ENCODE assay signal across 1 cellular context in the genomic region with DNA sequence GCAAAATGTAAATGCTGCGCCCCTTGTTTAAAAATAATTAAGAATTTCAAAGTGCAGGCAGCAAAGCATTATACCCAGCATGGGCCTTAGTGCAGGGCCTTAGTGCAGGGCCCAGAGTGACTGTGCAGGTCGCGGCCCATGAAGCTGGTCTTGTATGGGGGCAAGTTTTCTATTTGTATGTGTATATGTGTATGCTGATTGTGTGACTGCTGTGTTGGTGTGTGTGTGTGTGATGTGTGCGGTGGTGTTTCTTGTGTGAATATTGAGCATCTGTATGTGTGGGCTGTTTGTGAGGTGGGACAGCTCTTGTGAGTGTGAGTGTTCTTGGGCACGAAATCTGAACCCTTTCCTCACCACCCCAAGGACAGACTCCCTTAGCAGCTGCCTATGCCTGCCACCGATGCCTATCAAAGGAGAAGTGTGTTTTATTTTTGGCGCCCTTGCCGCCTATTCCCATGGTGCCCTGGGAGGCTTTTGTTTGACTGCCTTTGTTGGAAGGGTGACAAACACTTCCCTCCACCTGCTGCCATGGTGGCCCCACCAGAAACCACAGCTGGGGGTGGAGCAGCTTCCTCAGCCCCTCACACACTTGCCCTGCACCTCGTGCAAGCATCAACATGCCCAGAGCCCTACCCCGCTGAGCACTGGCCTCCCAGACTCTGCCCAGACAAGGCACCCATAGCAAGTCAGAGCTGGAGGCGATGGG.
TF ChIP-seq lines count a peak whose summit lies in the region.

No MANE protein-coding gene starts in this region.

TF ChIP-seq in GM12878, 131 proteins besides CTCF, POLR2A, EP300 and RAD21 (continued from another document):
- TF ChIP-seq, protein P1, sequence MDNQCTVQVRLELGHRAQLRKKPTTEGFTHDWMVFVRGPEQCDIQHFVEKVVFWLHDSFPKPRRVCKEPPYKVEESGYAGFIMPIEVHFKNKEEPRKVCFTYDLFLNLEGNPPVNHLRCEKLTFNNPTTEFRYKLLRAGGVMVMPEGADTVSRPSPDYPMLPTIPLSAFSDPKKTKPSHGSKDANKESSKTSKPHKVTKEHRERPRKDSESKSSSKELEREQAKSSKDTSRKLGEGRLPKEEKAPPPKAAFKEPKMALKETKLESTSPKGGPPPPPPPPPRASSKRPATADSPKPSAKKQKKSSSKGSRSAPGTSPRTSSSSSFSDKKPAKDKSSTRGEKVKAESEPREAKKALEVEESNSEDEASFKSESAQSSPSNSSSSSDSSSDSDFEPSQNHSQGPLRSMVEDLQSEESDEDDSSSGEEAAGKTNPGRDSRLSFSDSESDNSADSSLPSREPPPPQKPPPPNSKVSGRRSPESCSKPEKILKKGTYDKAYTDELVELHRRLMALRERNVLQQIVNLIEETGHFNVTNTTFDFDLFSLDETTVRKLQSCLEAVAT (IDR thresholded peaks at IDR 0.05) = peak; percentile 72
- no peak for TF ChIP-seq NFYA (IDR thresholded peaks at IDR 0.05; ENCODE audit: borderline replicate concordance, low read depth, low read length)
- TF ChIP-seq REST (IDR thresholded peaks at IDR 0.05; ENCODE audit: low read depth, low read length) = no peak
- no peak for TF ChIP-seq NR2C2 (IDR thresholded peaks at IDR 0.05; ENCODE audit: borderline replicate concordance, control insufficient read depth, insufficient read length, low read depth)
- TF ChIP-seq RELA (IDR thresholded peaks at IDR 0.05; ENCODE audit: borderline replicate concordance, partially characterized antibody) = no peak
- TF ChIP-seq TARDBP (IDR thresholded peaks at IDR 0.05; ENCODE audit: borderline replicate concordance) = 0 out of 2 replicates have a peak, but pooled peaks have one; percentile 45
- peak; percentile 48; the same call in 1 of the 2 replicates for TF ChIP-seq GATAD2B (conservative IDR thresholded peaks at IDR 0.05; ENCODE audit: low read depth)
- peak; percentile 79 for TF ChIP-seq BACH1 (IDR thresholded peaks at IDR 0.05; ENCODE audit: borderline replicate concordance)
- 0 out of 2 replicates have a peak, but pooled peaks have one; percentile 68 for TF ChIP-seq TCF3 (IDR thresholded peaks at IDR 0.05; ENCODE audit: borderline replicate concordance, insufficient read depth, low read depth, low read length)
- peak; percentile 37 for TF ChIP-seq MEF2B (IDR thresholded peaks at IDR 0.05; ENCODE audit: partially characterized antibody, poor library complexity, severe bottlenecking)
- TF ChIP-seq MTA2 (IDR thresholded peaks at IDR 0.05; ENCODE audit: low read depth) = peak; percentile 71; the same call in 1 of the 2 replicates
- TF ChIP-seq EZH2 (IDR thresholded peaks at IDR 0.05; ENCODE audit: borderline replicate concordance, control insufficient read depth, low read depth, low read length) = no peak
- no peak for TF ChIP-seq ASH2L (IDR thresholded peaks at IDR 0.05; ENCODE audit: borderline replicate concordance, low read depth)
- no peak for TF ChIP-seq TAF1 (IDR thresholded peaks at IDR 0.05; ENCODE audit: borderline replicate concordance, low read depth, low read length)
- TF ChIP-seq ETV6 (conservative IDR thresholded peaks at IDR 0.05 in 1 of 2, IDR thresholded peaks at IDR 0.05 in 1 of 2; ENCODE audit: borderline replicate concordance in 1 of 2, low read depth in 1 of 2) = 0 out of 4 replicates have a peak, but pooled peaks of 1 of the 2 experiments have one; percentile 12
- TF ChIP-seq ZSCAN29 (IDR thresholded peaks at IDR 0.05) = no peak
- TF ChIP-seq, protein P2, sequence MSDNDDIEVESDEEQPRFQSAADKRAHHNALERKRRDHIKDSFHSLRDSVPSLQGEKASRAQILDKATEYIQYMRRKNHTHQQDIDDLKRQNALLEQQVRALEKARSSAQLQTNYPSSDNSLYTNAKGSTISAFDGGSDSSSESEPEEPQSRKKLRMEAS (IDR thresholded peaks at IDR 0.05; ENCODE audit: low read depth, low read length) = peak; percentile 44; the same call in 1 of the 2 replicates
- peak; percentile 80; the same call in 1 of the 2 replicates for TF ChIP-seq SIN3A (IDR thresholded peaks at IDR 0.05; ENCODE audit: low read depth, low read length)
- TF ChIP-seq, protein P3, sequence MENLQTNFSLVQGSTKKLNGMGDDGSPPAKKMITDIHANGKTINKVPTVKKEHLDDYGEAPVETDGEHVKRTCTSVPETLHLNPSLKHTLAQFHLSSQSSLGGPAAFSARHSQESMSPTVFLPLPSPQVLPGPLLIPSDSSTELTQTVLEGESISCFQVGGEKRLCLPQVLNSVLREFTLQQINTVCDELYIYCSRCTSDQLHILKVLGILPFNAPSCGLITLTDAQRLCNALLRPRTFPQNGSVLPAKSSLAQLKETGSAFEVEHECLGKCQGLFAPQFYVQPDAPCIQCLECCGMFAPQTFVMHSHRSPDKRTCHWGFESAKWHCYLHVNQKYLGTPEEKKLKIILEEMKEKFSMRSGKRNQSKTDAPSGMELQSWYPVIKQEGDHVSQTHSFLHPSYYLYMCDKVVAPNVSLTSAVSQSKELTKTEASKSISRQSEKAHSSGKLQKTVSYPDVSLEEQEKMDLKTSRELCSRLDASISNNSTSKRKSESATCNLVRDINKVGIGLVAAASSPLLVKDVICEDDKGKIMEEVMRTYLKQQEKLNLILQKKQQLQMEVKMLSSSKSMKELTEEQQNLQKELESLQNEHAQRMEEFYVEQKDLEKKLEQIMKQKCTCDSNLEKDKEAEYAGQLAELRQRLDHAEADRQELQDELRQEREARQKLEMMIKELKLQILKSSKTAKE (IDR thresholded peaks at IDR 0.05; ENCODE audit: low read depth, poor library complexity, severe bottlenecking) = peak; percentile 87
- TF ChIP-seq NR2F1 (conservative IDR thresholded peaks at IDR 0.05) = peak; percentile 49; the same call in 1 of the 2 replicates
- TF ChIP-seq LARP7 (IDR thresholded peaks at IDR 0.05) = peak; percentile 42; the same call in 1 of the 2 replicates
- peak; percentile 84 for TF ChIP-seq TCF12 (IDR thresholded peaks at IDR 0.05; ENCODE audit: low read depth, low read length)
- no peak for TF ChIP-seq ZNF384 (IDR thresholded peaks at IDR 0.05; ENCODE audit: borderline replicate concordance, low read depth, low read length)
- TF ChIP-seq, protein P4, sequence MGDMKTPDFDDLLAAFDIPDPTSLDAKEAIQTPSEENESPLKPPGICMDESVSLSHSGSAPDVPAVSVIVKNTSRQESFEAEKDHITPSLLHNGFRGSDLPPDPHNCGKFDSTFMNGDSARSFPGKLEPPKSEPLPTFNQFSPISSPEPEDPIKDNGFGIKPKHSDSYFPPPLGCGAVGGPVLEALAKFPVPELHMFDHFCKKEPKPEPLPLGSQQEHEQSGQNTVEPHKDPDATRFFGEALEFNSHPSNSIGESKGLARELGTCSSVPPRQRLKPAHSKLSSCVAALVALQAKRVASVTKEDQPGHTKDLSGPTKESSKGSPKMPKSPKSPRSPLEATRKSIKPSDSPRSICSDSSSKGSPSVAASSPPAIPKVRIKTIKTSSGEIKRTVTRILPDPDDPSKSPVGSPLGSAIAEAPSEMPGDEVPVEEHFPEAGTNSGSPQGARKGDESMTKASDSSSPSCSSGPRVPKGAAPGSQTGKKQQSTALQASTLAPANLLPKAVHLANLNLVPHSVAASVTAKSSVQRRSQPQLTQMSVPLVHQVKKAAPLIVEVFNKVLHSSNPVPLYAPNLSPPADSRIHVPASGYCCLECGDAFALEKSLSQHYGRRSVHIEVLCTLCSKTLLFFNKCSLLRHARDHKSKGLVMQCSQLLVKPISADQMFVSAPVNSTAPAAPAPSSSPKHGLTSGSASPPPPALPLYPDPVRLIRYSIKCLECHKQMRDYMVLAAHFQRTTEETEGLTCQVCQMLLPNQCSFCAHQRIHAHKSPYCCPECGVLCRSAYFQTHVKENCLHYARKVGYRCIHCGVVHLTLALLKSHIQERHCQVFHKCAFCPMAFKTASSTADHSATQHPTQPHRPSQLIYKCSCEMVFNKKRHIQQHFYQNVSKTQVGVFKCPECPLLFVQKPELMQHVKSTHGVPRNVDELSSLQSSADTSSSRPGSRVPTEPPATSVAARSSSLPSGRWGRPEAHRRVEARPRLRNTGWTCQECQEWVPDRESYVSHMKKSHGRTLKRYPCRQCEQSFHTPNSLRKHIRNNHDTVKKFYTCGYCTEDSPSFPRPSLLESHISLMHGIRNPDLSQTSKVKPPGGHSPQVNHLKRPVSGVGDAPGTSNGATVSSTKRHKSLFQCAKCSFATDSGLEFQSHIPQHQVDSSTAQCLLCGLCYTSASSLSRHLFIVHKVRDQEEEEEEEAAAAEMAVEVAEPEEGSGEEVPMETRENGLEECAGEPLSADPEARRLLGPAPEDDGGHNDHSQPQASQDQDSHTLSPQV (IDR thresholded peaks at IDR 0.05) = no peak
- peak; percentile 63; the same call in 1 of the 2 replicates for TF ChIP-seq WRNIP1 (IDR thresholded peaks at IDR 0.05; ENCODE audit: borderline replicate concordance, low read depth, low read length)
- TF ChIP-seq IKZF1 (conservative IDR thresholded peaks at IDR 0.05) = peak; percentile 79
- TF ChIP-seq STAT1 (conservative IDR thresholded peaks at IDR 0.05) = no peak
TF ChIP-seq in GM12878: peak in this region for 35.
